In the genomic region with DNA sequence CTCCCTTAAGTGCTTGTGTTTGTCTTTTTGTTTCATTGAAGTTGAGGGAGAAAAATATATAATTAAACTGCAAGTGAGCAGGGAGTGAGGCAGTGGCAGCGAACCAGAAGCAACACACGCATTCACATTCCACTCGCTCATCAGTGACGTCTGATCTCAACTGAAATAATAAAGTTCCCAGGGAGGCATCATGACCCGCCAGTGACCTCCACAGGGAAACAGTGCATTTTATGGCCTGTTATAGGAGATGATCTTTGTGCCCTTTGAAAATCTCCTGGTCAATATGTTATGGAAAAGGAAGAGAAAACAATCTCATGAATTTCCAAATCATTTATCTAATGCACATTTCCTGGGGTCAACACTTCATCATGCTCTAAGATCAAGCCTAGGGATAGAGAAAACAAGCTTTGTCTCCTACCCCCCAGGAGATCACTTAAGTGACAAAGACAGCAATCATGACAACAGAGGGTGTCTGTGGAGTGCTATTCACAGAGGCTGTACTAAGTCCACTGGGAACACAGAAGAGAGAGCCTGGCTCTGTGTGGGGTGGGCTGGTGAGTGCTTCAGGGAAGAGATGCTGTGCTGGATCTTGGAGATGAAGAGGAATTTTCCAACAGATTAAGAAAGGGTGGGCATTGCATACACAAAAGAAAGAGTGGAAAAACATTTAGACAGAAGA, we compare ENCODE assay signal across 13 cellular contexts.
DNase-seq lines count a peak whose midpoint lies in the region; ATAC-seq and TF ChIP-seq lines count a peak whose summit lies in the region.
"Had no signal": no experiment of that assay in that cellular context is flagged by ENCODE, and none has a peak within 500 bp of the region (broad histone marks: within the 10 kb centered on the region; RNA-seq: fewer than 3 reads in every experiment).

No MANE protein-coding gene starts in this region.

- peaks cover 16% of the 10 kb centered on the region for H3K4me1 Mint-ChIP-seq in neural crest cell
- H3K4me1 Mint-ChIP-seq in Calu3 (ENCODE audit: low read depth, unreplicated experiment): no peaks in the 10 kb centered on the region
- H3K4me1 Mint-ChIP-seq in stimulated activated effector memory CD8-positive, alpha-beta T cell treated with anti-CD3 and anti-CD28 coated beads, Interleukin-12 subunit alpha, Interleukin-12 subunit beta, amount 100 ng/mL, for 72 hours: no peaks in the 10 kb centered on the region

- H3K9ac ChIP-seq in smooth muscle cell (ENCODE audit: low read depth) (no peak overlapping the region), MM.1S (ENCODE audit: low read length) (no peak overlapping the region)

- H3K9me3 Mint-ChIP-seq in neural crest cell: peaks cover 5% of the 10 kb centered on the region
- peaks cover 12% of the 10 kb centered on the region for H3K9me3 Mint-ChIP-seq in Calu3 (ENCODE audit: low read depth, unreplicated experiment)
- peaks cover 8% of the 10 kb centered on the region for H3K9me3 Mint-ChIP-seq in stimulated activated effector memory CD8-positive, alpha-beta T cell treated with anti-CD3 and anti-CD28 coated beads, Interleukin-12 subunit alpha, Interleukin-12 subunit beta, amount 100 ng/mL, for 72 hours

- no peaks in the 10 kb centered on the region for H4K20me1 ChIP-seq in smooth muscle cell (ENCODE audit: low read depth)
- no peaks in the 10 kb centered on the region for H4K20me1 ChIP-seq in MM.1S (ENCODE audit: insufficient read depth, low read length)

- TF ChIP-seq CTCF in fibroblast of the aortic adventitia (IDR thresholded peaks at IDR 0.05; ENCODE audit: insufficient read depth, low read length): no peak
- TF ChIP-seq CTCF in neural crest cell (conservative IDR thresholded peaks at IDR 0.05): no peak
- TF ChIP-seq CTCF in Calu3 (IDR thresholded peaks at IDR 0.05; ENCODE audit: unreplicated experiment): no peak
- TF ChIP-seq CTCF in smooth muscle cell (IDR thresholded peaks at IDR 0.05; ENCODE audit: borderline replicate concordance, insufficient read depth, poor library complexity, severe bottlenecking): no peak
- no peak for TF ChIP-seq CTCF in MM.1S (IDR thresholded peaks at IDR 0.05; ENCODE audit: low read length)

- H2AFZ ChIP-seq in smooth muscle cell (ENCODE audit: low read depth): no peak overlapping the region
- H2AFZ ChIP-seq in MM.1S (ENCODE audit: low read length): no peak overlapping the region

- H3K36me3 ChIP-seq in smooth muscle cell (ENCODE audit: low read depth) (no peaks in the 10 kb centered on the region), MM.1S (replicated peaks; ENCODE audit: insufficient read depth, low read length) (no peaks in the 10 kb centered on the region)

- BruUV-seq in Calu3 (replicated peaks; lab: Mats Ljungman, UMichigan): no TSS peak

- no peak overlapping the region for H3K4me3 ChIP-seq in fibroblast of the aortic adventitia (ENCODE audit: low read depth, low read length)
- H3K4me3 ChIP-seq in smooth muscle cell: no peak overlapping the region
- no peak overlapping the region for H3K4me3 ChIP-seq in MM.1S (ENCODE audit: low read length)
- H3K4me3 ChIP-seq: K562 had no signal

- peaks cover 6% of the 10 kb centered on the region for H3K4me1 ChIP-seq in smooth muscle cell (ENCODE audit: low read depth)
- H3K4me1 ChIP-seq in MM.1S (ENCODE audit: low read length): no peaks in the 10 kb centered on the region

- H3K4me3 Mint-ChIP-seq in neural crest cell: no peak overlapping the region
- H3K4me3 Mint-ChIP-seq in Calu3 (ENCODE audit: low read depth, unreplicated experiment): no peak overlapping the region
- no peak overlapping the region for H3K4me3 Mint-ChIP-seq in stimulated activated effector memory CD8-positive, alpha-beta T cell treated with anti-CD3 and anti-CD28 coated beads, Interleukin-12 subunit alpha, Interleukin-12 subunit beta, amount 100 ng/mL, for 72 hours

- DNase-seq in Daoy (ENCODE audit: low read depth): peak; percentile 73
- DNase-seq in RPMI7951 (ENCODE audit: low read depth): peak; percentile 24
- DNase-seq in fibroblast of the aortic adventitia (ENCODE audit: low read depth): peak; percentile 55
- no peak for DNase-seq in neural crest cell (ENCODE audit: low read depth, low spot score)
- no peak for DNase-seq in Calu3
- no peak for DNase-seq in smooth muscle cell (lab: John Stamatoyannopoulos, UW; ENCODE audit: unreplicated experiment)
- DNase-seq in MM.1S: no peak
- no peak for DNase-seq in stimulated activated effector memory CD8-positive, alpha-beta T cell treated with anti-CD3 and anti-CD28 coated beads, Interleukin-12 subunit alpha, Interleukin-12 subunit beta, amount 100 ng/mL, for 72 hours (ENCODE audit: low spot score in 2 of 2)
- DNase-seq: activated CD8-positive, alpha-beta memory T cell treated with anti-CD3 and anti-CD28 coated beads, Interleukin-2, amount 50 U/mL, for 48 hours; C1 segment of cervical spinal cord; substantia nigra had no signal

- intact Hi-C loops in Calu3 (cut with micrococcal nuclease; ENCODE audit: unreplicated experiment): no loop called here

- no peaks in the 10 kb centered on the region for H3K79me2 ChIP-seq in smooth muscle cell (ENCODE audit: low read depth)
- no peaks in the 10 kb centered on the region for H3K79me2 ChIP-seq in MM.1S (ENCODE audit: low read length)

- H3F3A ChIP-seq in smooth muscle cell (ENCODE audit: low read depth) (no peaks in the 10 kb centered on the region), MM.1S (ENCODE audit: insufficient read depth, low read length) (no peaks in the 10 kb centered on the region)

- ATAC-seq in stimulated activated effector memory CD8-positive, alpha-beta T cell treated with anti-CD3 and anti-CD28 coated beads, Interleukin-12 subunit alpha, Interleukin-12 subunit beta, amount 100 ng/mL, for 72 hours: no peak
- ATAC-seq: K562, Panc1 had no signal

- no peak overlapping the region for H3K4me2 ChIP-seq in smooth muscle cell
- no peak overlapping the region for H3K4me2 ChIP-seq in MM.1S (ENCODE audit: low read depth, low read length)

- no peaks in the 10 kb centered on the region for H3K27me3 ChIP-seq in smooth muscle cell (ENCODE audit: low read depth)
- no peaks in the 10 kb centered on the region for H3K27me3 ChIP-seq in MM.1S (replicated peaks; ENCODE audit: insufficient read depth, low read length)

- 60% methylated on average over 5 of the region's 5 CpGs for WGBS in smooth muscle cell (ENCODE audit: low lambda C conversion rate)

- H3K36me3 Mint-ChIP-seq in neural crest cell (ENCODE audit: low read depth): peaks cover 3% of the 10 kb centered on the region
- H3K36me3 Mint-ChIP-seq in Calu3 (ENCODE audit: insufficient read depth, unreplicated experiment): no peaks in the 10 kb centered on the region
- H3K36me3 Mint-ChIP-seq in stimulated activated effector memory CD8-positive, alpha-beta T cell treated with anti-CD3 and anti-CD28 coated beads, Interleukin-12 subunit alpha, Interleukin-12 subunit beta, amount 100 ng/mL, for 72 hours: no peaks in the 10 kb centered on the region

- H3K9me2 ChIP-seq in MM.1S (replicated peaks; ENCODE audit: insufficient read depth, low read length): no peaks in the 10 kb centered on the region

- peaks cover 13% of the 10 kb centered on the region for H3K27me3 Mint-ChIP-seq in neural crest cell (ENCODE audit: low read depth)
- no peaks in the 10 kb centered on the region for H3K27me3 Mint-ChIP-seq in Calu3 (ENCODE audit: unreplicated experiment)

- H3K27ac Mint-ChIP-seq in neural crest cell (ENCODE audit: unreplicated experiment): peak overlapping the region; percentile 17
- H3K27ac Mint-ChIP-seq in Calu3 (ENCODE audit: unreplicated experiment): no peak overlapping the region
- no peak overlapping the region for H3K27ac Mint-ChIP-seq in stimulated activated effector memory CD8-positive, alpha-beta T cell treated with anti-CD3 and anti-CD28 coated beads, Interleukin-12 subunit alpha, Interleukin-12 subunit beta, amount 100 ng/mL, for 72 hours

- no peaks in the 10 kb centered on the region for H3K9me3 ChIP-seq in smooth muscle cell (replicated peaks; ENCODE audit: low read depth)
- no peaks in the 10 kb centered on the region for H3K9me3 ChIP-seq in MM.1S (replicated peaks; ENCODE audit: insufficient read depth, low read length)

- CTCF ChIA-PET in Calu3 (lab: Charles Lee): no interaction called here

- H3K27ac ChIP-seq in smooth muscle cell (ENCODE audit: low read depth) (no peak overlapping the region), MM.1S (ENCODE audit: low read length) (no peak overlapping the region)

Comparison
In these comparisons a context has a peak if more than half of its experiments do, and no peak if none do; other contexts are left out.
1. DNase-seq: peak in Daoy (single experiment), RPMI7951 (single experiment) and fibroblast of the aortic adventitia (single experiment); none in neural crest cell (single experiment), Calu3 (single experiment), smooth muscle cell (single experiment), MM.1S (single experiment) and stimulated activated effector memory CD8-positive, alpha-beta T cell treated with anti-CD3 and anti-CD28 coated beads, Interleukin-12 subunit alpha, Interleukin-12 subunit beta, amount 100 ng/mL, for 72 hours (0 of 2).